ENCODE assay signal across 8 cellular contexts in genomic region chr7:102434039-102434481, GRCh38. TPM values are rescaled to one million over a fixed set of nuclear protein-coding genes. Genes with fewer than 3 reads are reported as not detected.
A peak's percentile ranks its signal among the peaks of the same experiment; 100 is the strongest.
DNase-seq lines count a peak whose midpoint lies in the region; ATAC-seq and TF ChIP-seq lines count a peak whose summit lies in the region.

No MANE protein-coding gene starts in this region.

- WGBS in suprapubic skin = 34% methylated on average over 8 of the region's 9 CpGs

- peak overlapping the region; percentile 90 for H3K4me3 Mint-ChIP-seq in activated naive CD8-positive, alpha-beta T cell treated with anti-CD3 and anti-CD28 coated beads, Interleukin-2, amount 10 ng/mL, durations not matched to agents 7 days and 5 days
- H3K4me3 Mint-ChIP-seq in immature natural killer cell = peak overlapping the region; percentile 83 to 93 (median 88)

- TF ChIP-seq CTCF in C4-2B (conservative IDR thresholded peaks at IDR 0.05) (no peak), suprapubic skin (IDR thresholded peaks at IDR 0.05) (no peak)

- H3K27ac Mint-ChIP-seq in activated naive CD8-positive, alpha-beta T cell treated with anti-CD3 and anti-CD28 coated beads, Interleukin-2, amount 10 ng/mL, durations not matched to agents 7 days and 5 days = peak overlapping the region; percentile 86
- peak overlapping the region; percentile 85 to 95 (median 90) for H3K27ac Mint-ChIP-seq in immature natural killer cell

- no peaks in the 10 kb centered on the region for H3K27me3 Mint-ChIP-seq in activated naive CD8-positive, alpha-beta T cell treated with anti-CD3 and anti-CD28 coated beads, Interleukin-2, amount 10 ng/mL, durations not matched to agents 7 days and 5 days
- peaks cover 19 to 26% (median 21%) of the 10 kb centered on the region in 3 donors for H3K27me3 Mint-ChIP-seq in immature natural killer cell (ENCODE audit: low read depth in 3 of 3)

- POLR2A ChIA-PET in activated naive CD8-positive, alpha-beta T cell treated with anti-CD3 and anti-CD28 coated beads, Interleukin-2, amount 10 ng/mL, durations not matched to agents 7 days and 5 days (lab: Charles Lee) = interaction anchor here (0.6 to 4.3 kb wide), 8 partner anchors 8 to 1268 kb away, joined by 3 to 37 read pairs (median 4); no protein-coding TSS in a partner anchor

- H3K9me3 ChIP-seq in suprapubic skin = no peaks in the 10 kb centered on the region

- ATAC-seq in HG03460 (IDR thresholded peaks at IDR 0.05; ENCODE audit: unreplicated experiment) (peak; percentile 24), HG02678 (IDR thresholded peaks at IDR 0.05; ENCODE audit: unreplicated experiment) (no peak)
- peak; percentile 23 for ATAC-seq in activated naive CD8-positive, alpha-beta T cell treated with anti-CD3 and anti-CD28 coated beads, Interleukin-2, amount 10 ng/mL, durations not matched to agents 7 days and 5 days (ENCODE audit: low read depth)

- no peak for TF ChIP-seq POLR2A in suprapubic skin (IDR thresholded peaks at IDR 0.05)

- peak overlapping the region; percentile 56; the same call in 1 of the 2 replicates for H3K27ac ChIP-seq in C4-2B
- no peak overlapping the region for H3K27ac ChIP-seq in suprapubic skin

- no peak for DNase-seq in activated naive CD8-positive, alpha-beta T cell treated with anti-CD3 and anti-CD28 coated beads, Interleukin-2, amount 10 ng/mL, durations not matched to agents 7 days and 5 days
- DNase-seq in immature natural killer cell (peak in 1 of 3 donors; percentile 18), suprapubic skin (ENCODE audit: low spot score in 2 of 2) (no peak), GF-D8 (lab: John Stamatoyannopoulos, UW) (no peak), NCI-H226 (no peak)

- H3K36me3 ChIP-seq in suprapubic skin = peaks cover 2% of the 10 kb centered on the region

- peaks cover 15% of the 10 kb centered on the region for H3K36me3 Mint-ChIP-seq in activated naive CD8-positive, alpha-beta T cell treated with anti-CD3 and anti-CD28 coated beads, Interleukin-2, amount 10 ng/mL, durations not matched to agents 7 days and 5 days
- H3K36me3 Mint-ChIP-seq in immature natural killer cell = peaks cover 0 to 3% (median 0%) of the 10 kb centered on the region in 3 donors

- no peaks in the 10 kb centered on the region for H3K9me3 Mint-ChIP-seq in activated naive CD8-positive, alpha-beta T cell treated with anti-CD3 and anti-CD28 coated beads, Interleukin-2, amount 10 ng/mL, durations not matched to agents 7 days and 5 days
- no peaks in the 10 kb centered on the region for H3K9me3 Mint-ChIP-seq in immature natural killer cell

- H3K4me3 ChIP-seq in suprapubic skin = peak overlapping the region; percentile 89

- peaks cover 35% of the 10 kb centered on the region for H3K4me1 Mint-ChIP-seq in activated naive CD8-positive, alpha-beta T cell treated with anti-CD3 and anti-CD28 coated beads, Interleukin-2, amount 10 ng/mL, durations not matched to agents 7 days and 5 days
- peaks cover 53% of the 10 kb centered on the region in 2 donors for H3K4me1 Mint-ChIP-seq in immature natural killer cell

- no peak for TF ChIP-seq EP300 in suprapubic skin (IDR thresholded peaks at IDR 0.05)

- H3K27me3 ChIP-seq in suprapubic skin = no peaks in the 10 kb centered on the region

- peaks cover 36% of the 10 kb centered on the region for H3K4me1 ChIP-seq in suprapubic skin

RNA-seq across cellular contexts. Expression of gene ORAI2, which starts 0.7 kb away (rescaled TPM):
- 10 to 100 TPM; 51.9 to 58.3 TPM for total RNA-seq in activated naive CD8-positive, alpha-beta T cell treated with anti-CD3 and anti-CD28 coated beads, Interleukin-2, amount 10 ng/mL, durations not matched to agents 7 days and 5 days
- 100 to 1,000 TPM in 1 of 3 donors, 10 to 100 TPM in 2; 73.5 to 125 (median 80.6) TPM for polyA plus RNA-seq in immature natural killer cell
- 1 to 10 TPM; 4.3 to 7.0 (median 5.0) TPM for total RNA-seq in suprapubic skin

RNA-seq across cellular contexts. Expression of gene ALKBH4, which starts 30.6 kb away (rescaled TPM):
- total RNA-seq in activated naive CD8-positive, alpha-beta T cell treated with anti-CD3 and anti-CD28 coated beads, Interleukin-2, amount 10 ng/mL, durations not matched to agents 7 days and 5 days = 10 to 100 TPM; 12.5 to 14.0 TPM
- 10 to 100 TPM; 16.2 to 25.8 (median 18.5) TPM for polyA plus RNA-seq in immature natural killer cell
- total RNA-seq in suprapubic skin = 10 to 100 TPM; 17.9 to 41.1 (median 26.7) TPM

RNA-seq across cellular contexts. Expression of gene LRWD1, which starts 30.7 kb away (rescaled TPM):
- total RNA-seq in activated naive CD8-positive, alpha-beta T cell treated with anti-CD3 and anti-CD28 coated beads, Interleukin-2, amount 10 ng/mL, durations not matched to agents 7 days and 5 days = 10 to 100 TPM; 14.7 to 15.8 TPM
- polyA plus RNA-seq in immature natural killer cell = 10 to 100 TPM; 13.5 to 22.8 (median 21.5) TPM
- 10 to 100 TPM in 3 of 4 donors, 1 to 10 TPM in 1; 9.8 to 19.2 (median 16.4) TPM for total RNA-seq in suprapubic skin

RNA-seq across cellular contexts. Expression of gene PRKRIP1, which starts 37.9 kb away (rescaled TPM):
- total RNA-seq in activated naive CD8-positive, alpha-beta T cell treated with anti-CD3 and anti-CD28 coated beads, Interleukin-2, amount 10 ng/mL, durations not matched to agents 7 days and 5 days = 10 to 100 TPM; 37.8 to 39.1 TPM
- 10 to 100 TPM; 13.2 to 20.2 (median 17.2) TPM for polyA plus RNA-seq in immature natural killer cell
- 10 to 100 TPM; 21.5 to 54.7 (median 23.3) TPM for total RNA-seq in suprapubic skin

RNA-seq across cellular contexts. Expression of gene POLR2J, which starts 44.7 kb away (rescaled TPM):
- 10 to 100 TPM; 48.3 to 53.6 TPM for total RNA-seq in activated naive CD8-positive, alpha-beta T cell treated with anti-CD3 and anti-CD28 coated beads, Interleukin-2, amount 10 ng/mL, durations not matched to agents 7 days and 5 days
- 100 to 1,000 TPM; 103 to 115 (median 115) TPM for polyA plus RNA-seq in immature natural killer cell
- 10 to 100 TPM in 3 of 4 donors, 1 to 10 TPM in 1; 9.5 to 29.0 (median 19.3) TPM for total RNA-seq in suprapubic skin

Comparison
In these comparisons a context has a peak if more than half of its experiments do, and no peak if none do; other contexts are left out.
1. RNA of gene ORAI2, which starts 0.7 kb away (total RNA-seq): 51.9 to 58.3 TPM in activated naive CD8-positive, alpha-beta T cell treated with anti-CD3 and anti-CD28 coated beads, Interleukin-2, amount 10 ng/mL, durations not matched to agents 7 days and 5 days; 4.3 to 7.0 TPM in suprapubic skin; every median in the first group is over 4 times any median in the second.